In the genomic region with DNA sequence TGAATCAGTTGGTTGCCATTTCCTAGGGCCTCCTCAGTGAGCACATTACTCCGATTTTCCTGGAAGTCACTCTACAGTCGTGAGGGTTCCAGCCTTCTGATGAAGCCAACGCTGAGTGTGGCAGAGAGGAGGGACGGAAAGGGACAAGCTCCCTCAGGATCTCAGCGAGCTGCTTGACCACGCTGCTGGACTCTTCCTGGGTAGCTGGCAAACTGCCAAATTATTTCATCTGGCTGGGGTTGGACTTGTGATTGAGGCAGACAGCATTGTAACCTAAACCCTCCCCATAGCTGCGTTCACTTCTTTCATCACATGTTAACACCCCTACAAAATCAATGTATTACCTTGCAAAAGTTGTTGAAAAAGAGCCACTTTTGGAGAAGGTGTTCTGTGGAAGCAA, we compare ENCODE assay signal across 21 cellular contexts.
A peak's percentile ranks its signal among the peaks of the same experiment; 100 is the strongest.
DNase-seq lines count a peak whose midpoint lies in the region; ATAC-seq and TF ChIP-seq lines count a peak whose summit lies in the region.
"Had no signal": no experiment of that assay in that cellular context is flagged by ENCODE, and none has a peak within 500 bp of the region (broad histone marks: within the 10 kb centered on the region; RNA-seq: fewer than 3 reads in every experiment).

No MANE protein-coding gene starts in this region.

- no peak for TF ChIP-seq CTCF in choroid plexus epithelial cell (conservative IDR thresholded peaks at IDR 0.05; ENCODE audit: low read depth, low read length)
- no peak for TF ChIP-seq CTCF in esophagus muscularis mucosa (IDR thresholded peaks at IDR 0.05)
- TF ChIP-seq CTCF in lower lobe of right lung (IDR thresholded peaks at IDR 0.05) = no peak

- POLR2A ChIA-PET in activated CD4-positive, alpha-beta memory T cell treated with anti-CD3 and anti-CD28 coated beads for 36 hours (lab: Charles Lee) = no interaction called here
- POLR2A ChIA-PET in activated CD4-positive, alpha-beta memory T cell treated with anti-CD3 and anti-CD28 coated beads, Interleukin-2, amount 10 ng/mL, durations not matched to agents 7 days and 5 days (lab: Charles Lee) = interaction anchor here (1.5 kb wide), 1 partner anchor 14 kb away, joined by 4 read pairs; no protein-coding TSS in a partner anchor

- DNase-seq in activated CD4-positive, alpha-beta memory T cell treated with anti-CD3 and anti-CD28 coated beads for 36 hours = peak; percentile 10
- DNase-seq in activated CD4-positive, alpha-beta memory T cell treated with anti-CD3 and anti-CD28 coated beads, Interleukin-2, amount 10 ng/mL, durations not matched to agents 7 days and 5 days = no peak
- DNase-seq in NCI-H748 treated with DMSO at 0.1 percent for 48 hours (lab: John Stamatoyannopoulos, UW) (peak; percentile 49), choroid plexus epithelial cell (ENCODE audit: low read depth) (peak; percentile 67), retina (peak; percentile 33), esophagus muscularis mucosa (ENCODE audit: extremely low spot score) (no peak), lower lobe of right lung (no peak)
- DNase-seq: activated CD4-positive, alpha-beta T cell treated with anti-CD3 and anti-CD28 coated beads, Interleukin-2, amount 50 U/mL, for 48 hours; activated naive CD4-positive, alpha-beta T cell treated with anti-CD3 and anti-CD28 coated beads, Interleukin-2, amount 50 U/mL, for 16 hours; activated T-cell treated with anti-CD3 and anti-CD28 coated beads, Interleukin-2, amount 50 U/mL, for 24 hours; body of pancreas; C1 segment of cervical spinal cord; DMS153; HFFc6; NCI-H1694; NCI-H526; stimulated activated naive CD8-positive, alpha-beta T cell treated with anti-CD3 and anti-CD28 coated beads, Interleukin-15, amount 100 ng/mL, for 72 hours; T-cell; upper lobe of left lung had no signal

- TF ChIP-seq POLR2A in esophagus muscularis mucosa (IDR thresholded peaks at IDR 0.05; ENCODE audit: low read depth) = no peak

- H3K9me3 ChIP-seq in esophagus muscularis mucosa (no peaks in the 10 kb centered on the region), lower lobe of right lung (no peaks in the 10 kb centered on the region)
- H3K9me3 ChIP-seq: body of pancreas, upper lobe of left lung had no signal

- H3K4me3 ChIP-seq in choroid plexus epithelial cell (ENCODE audit: low read depth, low read length) (no peak overlapping the region), esophagus muscularis mucosa (no peak overlapping the region), lower lobe of right lung (no peak overlapping the region)
- H3K4me3 ChIP-seq: body of pancreas, upper lobe of left lung had no signal

- H3K36me3 ChIP-seq in esophagus muscularis mucosa (no peaks in the 10 kb centered on the region), lower lobe of right lung (no peaks in the 10 kb centered on the region)
- H3K36me3 ChIP-seq: upper lobe of left lung had no signal

- no peak overlapping the region for H3K27ac Mint-ChIP-seq in activated CD4-positive, alpha-beta memory T cell treated with anti-CD3 and anti-CD28 coated beads for 36 hours
- no peak overlapping the region for H3K27ac Mint-ChIP-seq in activated CD4-positive, alpha-beta memory T cell treated with anti-CD3 and anti-CD28 coated beads, Interleukin-2, amount 10 ng/mL, durations not matched to agents 7 days and 5 days
- H3K27ac Mint-ChIP-seq: activated T-cell treated with anti-CD3 and anti-CD28 coated beads, Interleukin-2, amount 50 U/mL, for 24 hours; HFFc6; stimulated activated naive CD8-positive, alpha-beta T cell treated with anti-CD3 and anti-CD28 coated beads, Interleukin-15, amount 100 ng/mL, for 72 hours; T-cell had no signal

- peaks cover 13% of the 10 kb centered on the region for H3K4me1 Mint-ChIP-seq in activated CD4-positive, alpha-beta memory T cell treated with anti-CD3 and anti-CD28 coated beads for 36 hours (ENCODE audit: low read depth)
- H3K4me1 Mint-ChIP-seq in activated CD4-positive, alpha-beta memory T cell treated with anti-CD3 and anti-CD28 coated beads, Interleukin-2, amount 10 ng/mL, durations not matched to agents 7 days and 5 days = peaks cover 5% of the 10 kb centered on the region

- no peaks in the 10 kb centered on the region for H3K36me3 Mint-ChIP-seq in activated CD4-positive, alpha-beta memory T cell treated with anti-CD3 and anti-CD28 coated beads for 36 hours
- peaks cover 4% of the 10 kb centered on the region for H3K36me3 Mint-ChIP-seq in activated CD4-positive, alpha-beta memory T cell treated with anti-CD3 and anti-CD28 coated beads, Interleukin-2, amount 10 ng/mL, durations not matched to agents 7 days and 5 days (ENCODE audit: low read depth)
- H3K36me3 Mint-ChIP-seq: T-cell had no signal

- no peaks in the 10 kb centered on the region for H3K27me3 ChIP-seq in esophagus muscularis mucosa
- H3K27me3 ChIP-seq in lower lobe of right lung (ENCODE audit: low read depth) = no peaks in the 10 kb centered on the region
- H3K27me3 ChIP-seq: body of pancreas, upper lobe of left lung had no signal

- no peaks in the 10 kb centered on the region for H3K27me3 Mint-ChIP-seq in activated CD4-positive, alpha-beta memory T cell treated with anti-CD3 and anti-CD28 coated beads for 36 hours
- no peaks in the 10 kb centered on the region for H3K27me3 Mint-ChIP-seq in activated CD4-positive, alpha-beta memory T cell treated with anti-CD3 and anti-CD28 coated beads, Interleukin-2, amount 10 ng/mL, durations not matched to agents 7 days and 5 days
- H3K27me3 Mint-ChIP-seq: activated T-cell treated with anti-CD3 and anti-CD28 coated beads, Interleukin-2, amount 50 U/mL, for 24 hours; stimulated activated naive CD8-positive, alpha-beta T cell treated with anti-CD3 and anti-CD28 coated beads, Interleukin-15, amount 100 ng/mL, for 72 hours; T-cell had no signal

- intact Hi-C loops in activated CD4-positive, alpha-beta memory T cell treated with anti-CD3 and anti-CD28 coated beads for 36 hours (cut with micrococcal nuclease) = loop anchor here (10.0 kb wide), 1 partner anchor 338 kb away; no protein-coding TSS in a partner anchor
- intact Hi-C loops in esophagus muscularis mucosa (cut with DNase I) = no loop called here
- intact Hi-C loops in lower lobe of right lung (cut with DNase I) = no loop called here

- CTCF ChIA-PET in activated CD4-positive, alpha-beta memory T cell treated with anti-CD3 and anti-CD28 coated beads for 36 hours (lab: Charles Lee) = no interaction called here
- CTCF ChIA-PET in activated CD4-positive, alpha-beta memory T cell treated with anti-CD3 and anti-CD28 coated beads, Interleukin-2, amount 10 ng/mL, durations not matched to agents 7 days and 5 days (lab: Charles Lee) = interaction anchor here (1.4 kb wide), 2 partner anchors 71 to 572 kb away, joined by 3 read pairs; no protein-coding TSS in a partner anchor

- H3K27ac ChIP-seq in esophagus muscularis mucosa (replicated peaks in 1 of 4) (no peak overlapping the region), lower lobe of right lung (no peak overlapping the region)
- H3K27ac ChIP-seq: body of pancreas, upper lobe of left lung had no signal

- no peaks in the 10 kb centered on the region for H3K9me3 Mint-ChIP-seq in activated CD4-positive, alpha-beta memory T cell treated with anti-CD3 and anti-CD28 coated beads for 36 hours
- H3K9me3 Mint-ChIP-seq in activated CD4-positive, alpha-beta memory T cell treated with anti-CD3 and anti-CD28 coated beads, Interleukin-2, amount 10 ng/mL, durations not matched to agents 7 days and 5 days = peaks cover 2% of the 10 kb centered on the region
- H3K9me3 Mint-ChIP-seq: activated T-cell treated with anti-CD3 and anti-CD28 coated beads, Interleukin-2, amount 50 U/mL, for 24 hours; HFFc6; T-cell had no signal

- no peak overlapping the region for H3K4me3 Mint-ChIP-seq in activated CD4-positive, alpha-beta memory T cell treated with anti-CD3 and anti-CD28 coated beads for 36 hours
- no peak overlapping the region for H3K4me3 Mint-ChIP-seq in activated CD4-positive, alpha-beta memory T cell treated with anti-CD3 and anti-CD28 coated beads, Interleukin-2, amount 10 ng/mL, durations not matched to agents 7 days and 5 days
- H3K4me3 Mint-ChIP-seq: activated T-cell treated with anti-CD3 and anti-CD28 coated beads, Interleukin-2, amount 50 U/mL, for 24 hours; HFFc6; stimulated activated naive CD8-positive, alpha-beta T cell treated with anti-CD3 and anti-CD28 coated beads, Interleukin-15, amount 100 ng/mL, for 72 hours; T-cell had no signal

- ATAC-seq in GM19463 (IDR thresholded peaks at IDR 0.05; ENCODE audit: unreplicated experiment) (no peak), lower lobe of right lung (no peak)
- ATAC-seq: body of pancreas; sciatic nerve; stimulated activated naive CD8-positive, alpha-beta T cell treated with anti-CD3 and anti-CD28 coated beads, Interleukin-15, amount 100 ng/mL, for 72 hours; T-cell had no signal

- 48% methylated on average over 7 of the region's 7 CpGs for WGBS in esophagus muscularis mucosa

- TF ChIP-seq EP300 in esophagus muscularis mucosa (IDR thresholded peaks at IDR 0.05) = no peak

- peaks cover 1 to 2% (median 2%) of the 10 kb centered on the region in 4 donors for H3K4me1 ChIP-seq in esophagus muscularis mucosa
- H3K4me1 ChIP-seq in lower lobe of right lung = peaks cover 3% of the 10 kb centered on the region

Comparison
In these comparisons a context has a peak if more than half of its experiments do, and no peak if none do; other contexts are left out.
1. DNase-seq: peak in activated CD4-positive, alpha-beta memory T cell treated with anti-CD3 and anti-CD28 coated beads for 36 hours (single experiment), NCI-H748 treated with DMSO at 0.1 percent for 48 hours (single experiment), choroid plexus epithelial cell (single experiment) and retina (single experiment); none in activated CD4-positive, alpha-beta memory T cell treated with anti-CD3 and anti-CD28 coated beads, Interleukin-2, amount 10 ng/mL, durations not matched to agents 7 days and 5 days (single experiment), esophagus muscularis mucosa (single experiment) and lower lobe of right lung (single experiment).